10 cellular contexts compared by ENCODE assay signal in the genomic region with DNA sequence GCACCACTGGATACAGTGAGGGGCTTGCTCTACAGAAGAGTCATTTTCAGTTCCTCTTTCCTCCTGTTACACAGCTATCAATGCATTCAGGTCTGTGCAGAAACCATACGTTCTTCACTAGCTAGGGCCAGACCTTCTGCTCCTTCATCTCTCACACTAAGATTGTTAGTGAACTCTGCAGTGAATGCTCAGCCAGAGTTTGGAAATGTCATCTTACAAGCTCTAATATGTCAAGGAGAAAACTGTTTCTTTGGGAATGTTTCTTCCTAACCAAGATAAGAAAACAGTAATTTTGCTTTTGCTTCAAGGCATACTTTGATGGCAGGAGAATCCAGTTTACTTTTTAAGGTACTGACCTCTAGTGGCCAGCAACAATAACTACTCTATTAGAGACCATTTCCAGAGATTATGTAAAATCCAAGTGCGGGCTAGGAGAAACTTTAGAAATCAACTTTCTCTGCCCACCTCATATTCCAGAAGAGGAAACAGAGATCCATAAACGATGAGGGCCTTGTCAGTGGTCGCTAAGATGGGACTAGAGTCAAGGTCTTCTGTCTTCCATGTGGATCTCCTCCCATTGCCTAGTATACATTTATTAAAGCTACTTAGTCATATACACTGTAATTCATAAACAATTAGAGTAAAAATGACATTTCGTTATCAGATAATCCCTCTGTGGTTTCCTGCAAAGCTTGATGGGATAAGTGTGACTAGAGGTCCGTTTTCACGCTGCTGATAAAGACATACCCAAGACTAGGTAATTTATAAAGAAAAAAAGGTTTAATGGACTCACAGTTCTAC. TPM values are rescaled to one million over a fixed set of nuclear protein-coding genes. Genes with fewer than 3 reads are reported as not detected.
DNase-seq lines count a peak whose midpoint lies in the region; ATAC-seq and TF ChIP-seq lines count a peak whose summit lies in the region.
"Had no signal": no experiment of that assay in that cellular context is flagged by ENCODE, and none has a peak within 500 bp of the region (broad histone marks: within the 10 kb centered on the region; RNA-seq: fewer than 3 reads in every experiment).

No MANE protein-coding gene starts in this region.

- POLR2A ChIA-PET in RWPE1 (lab: Yijun Ruan, JAX; ENCODE audit: low non-redundant PET): no interaction called here

- peaks cover 20% of the 10 kb centered on the region for H3K4me1 Mint-ChIP-seq in nephron progenitor cell
- H3K4me1 Mint-ChIP-seq: CD8-positive, alpha-beta memory T cell had no signal

- H3K4me3 ChIP-seq in esophagus (ENCODE audit: low read depth in 1 of 2, low read length in 2 of 2): no peak overlapping the region

- H3K4me1 ChIP-seq in esophagus (ENCODE audit: control insufficient read depth in 2 of 2, insufficient read depth in 2 of 2, low read length in 1 of 2): no peaks in the 10 kb centered on the region

- 24 to 26% methylated on average over 7 of the region's 7 CpGs for WGBS in esophagus, 2 donors

- CTCF ChIA-PET in RWPE1 (lab: Yijun Ruan, JAX): interaction anchor here (0.5 to 0.6 kb wide), 2 partner anchors 941 to 1032 kb away, joined by 3 to 5 read pairs; no protein-coding TSS in a partner anchor

- H3K27ac Mint-ChIP-seq in nephron progenitor cell: no peak overlapping the region
- H3K27ac Mint-ChIP-seq: stimulated activated naive CD8-positive, alpha-beta T cell treated with anti-CD3 and anti-CD28 coated beads, Interleukin-15, Interleukin-2, amounts not matched to agents 100 ng/mL and 50 ng/mL, for 24 hours had no signal

- H3K36me3 Mint-ChIP-seq in nephron progenitor cell (ENCODE audit: low read depth): no peaks in the 10 kb centered on the region
- H3K36me3 Mint-ChIP-seq: CD8-positive, alpha-beta memory T cell had no signal

- TF ChIP-seq CTCF in RWPE1 (conservative IDR thresholded peaks at IDR 0.05; ENCODE audit: low read depth) (peak; percentile 74), nephron progenitor cell (IDR thresholded peaks at IDR 0.05) (peak; percentile 76)

- H3K9me3 ChIP-seq in esophagus (ENCODE audit: control insufficient read depth in 2 of 2, insufficient read depth in 1 of 2, low read depth in 1 of 2, low read length in 1 of 2): no peaks in the 10 kb centered on the region

- no peaks in the 10 kb centered on the region for H3K36me3 ChIP-seq in esophagus (ENCODE audit: control insufficient read depth in 2 of 2, insufficient read depth in 2 of 2, low read length in 1 of 2)

- H3K27me3 ChIP-seq in esophagus (ENCODE audit: control insufficient read depth in 1 of 2, insufficient read depth in 2 of 2, low read length in 2 of 2): no peaks in the 10 kb centered on the region

- H3K4me3 Mint-ChIP-seq in nephron progenitor cell: no peak overlapping the region
- H3K4me3 Mint-ChIP-seq: CD8-positive, alpha-beta memory T cell; stimulated activated naive CD8-positive, alpha-beta T cell treated with anti-CD3 and anti-CD28 coated beads, Interleukin-15, Interleukin-2, amounts not matched to agents 100 ng/mL and 50 ng/mL, for 24 hours had no signal

- DNase-seq in NCI-H1417 (lab: John Stamatoyannopoulos, UW): peak; percentile 15 to 64 (median 23)
- DNase-seq in NCI-H1417 treated with DMSO at 0.1 percent for 48 hours (lab: John Stamatoyannopoulos, UW): no peak
- DNase-seq in RWPE1 (ENCODE audit: low spot score): no peak
- no peak for DNase-seq in nephron progenitor cell
- no peak for DNase-seq in NCI-H2107 (lab: John Stamatoyannopoulos, UW)

- H3K27ac ChIP-seq in RWPE1 (no peak overlapping the region), esophagus (ENCODE audit: low read depth in 2 of 2, low read length in 1 of 2) (peak overlapping the region; percentile 5 to 22)

- H3K27me3 Mint-ChIP-seq in nephron progenitor cell (ENCODE audit: low read depth, poor library complexity): peaks cover 12% of the 10 kb centered on the region
- H3K27me3 Mint-ChIP-seq: stimulated activated naive CD8-positive, alpha-beta T cell treated with anti-CD3 and anti-CD28 coated beads, Interleukin-15, Interleukin-2, amounts not matched to agents 100 ng/mL and 50 ng/mL, for 24 hours had no signal

- H3K9me3 Mint-ChIP-seq in nephron progenitor cell: peaks cover 3% of the 10 kb centered on the region
- H3K9me3 Mint-ChIP-seq: CD8-positive, alpha-beta memory T cell; stimulated activated naive CD8-positive, alpha-beta T cell treated with anti-CD3 and anti-CD28 coated beads, Interleukin-15, Interleukin-2, amounts not matched to agents 100 ng/mL and 50 ng/mL, for 24 hours had no signal

- peak; percentile 99 for ATAC-seq in GM21390 (IDR thresholded peaks at IDR 0.05; ENCODE audit: unreplicated experiment)
- peak; percentile 98 for ATAC-seq in HG03521 (IDR thresholded peaks at IDR 0.05; ENCODE audit: unreplicated experiment)

RNA-seq across cellular contexts. Expression of a gene that starts 12.1 kb away (rescaled TPM):
- polyA plus RNA-seq in esophagus: 1 to 10 TPM; 4.0 to 4.5 TPM

RNA-seq across cellular contexts. Expression of a gene that starts 29.8 kb away (rescaled TPM):
- polyA plus RNA-seq in esophagus: 1 to 10 TPM in 1 of 2 donors, under 1 TPM in 1; 0.85 to 1.4 TPM
- polyA plus RNA-seq: CD8-positive, alpha-beta memory T cell had no signal

Comparison
In these comparisons a context has a peak if more than half of its experiments do, and no peak if none do; other contexts are left out.
1. DNase-seq: peak in NCI-H1417 (3 of 3); none in NCI-H1417 treated with DMSO at 0.1 percent for 48 hours (single experiment), RWPE1 (single experiment), nephron progenitor cell (single experiment) and NCI-H2107 (single experiment).